In genomic region chr6:157822221-157823000, GRCh38 we compare ENCODE assay signal across 9 cellular contexts. TPM values are rescaled to one million over a fixed set of nuclear protein-coding genes. Genes with fewer than 3 reads are reported as not detected.
DNase-seq lines count a peak whose midpoint lies in the region; ATAC-seq, FAIRE-seq and TF ChIP-seq lines count a peak whose summit lies in the region.
"Had no signal": no experiment of that assay in that cellular context is flagged by ENCODE, and none has a peak within 500 bp of the region (broad histone marks: within the 10 kb centered on the region; RNA-seq: fewer than 3 reads in every experiment).

No MANE protein-coding gene starts in this region.

- FAIRE-seq in endothelial cell of umbilical vein (lab: Jason Lieb, UNC), result no peak
- FAIRE-seq: colon had no signal

- H3K4me3 ChIP-seq in AG09309 (ENCODE audit: control insufficient read depth, low read depth, low read length) (peak overlapping the region; percentile 30), H7 (ENCODE audit: insufficient read depth, low read depth, low read length) (peak overlapping the region; percentile 84), endothelial cell of umbilical vein (replicated peaks in 1 of 3; ENCODE audit: insufficient read depth in 1 of 3, low read depth in 1 of 3, low read length in 3 of 3) (peak overlapping the region in 2 of 3 experiments; percentile 27 to 42)
- no peak overlapping the region for H3K4me3 ChIP-seq in naive thymus-derived CD4-positive, alpha-beta T cell (ENCODE audit: low read length)

- H3K4me1 ChIP-seq in endothelial cell of umbilical vein (ENCODE audit: control insufficient read depth, extremely low read depth, insufficient read depth, low read length), result peaks cover 32% of the 10 kb centered on the region
- peaks cover 9 to 16% of the 10 kb centered on the region in 2 donors for H3K4me1 ChIP-seq in naive thymus-derived CD4-positive, alpha-beta T cell (ENCODE audit: control insufficient read depth in 2 of 2, insufficient read depth in 2 of 2, low read length in 2 of 2)

- H3K27ac ChIP-seq in endothelial cell of umbilical vein (ENCODE audit: insufficient read depth, low read depth, low read length), result peak overlapping the region; percentile 55
- H3K27ac ChIP-seq in naive thymus-derived CD4-positive, alpha-beta T cell (ENCODE audit: low read depth, low read length), result peak overlapping the region; percentile 81

- H3K36me3 ChIP-seq in H7 (replicated peaks; ENCODE audit: control insufficient read depth, insufficient read depth, low read length) (no peaks in the 10 kb centered on the region), endothelial cell of umbilical vein (ENCODE audit: control insufficient read depth in 2 of 2, extremely low read depth in 1 of 2, insufficient read depth in 2 of 2, low read length in 2 of 2) (no peaks in the 10 kb centered on the region)
- H3K36me3 ChIP-seq in naive thymus-derived CD4-positive, alpha-beta T cell (ENCODE audit: control insufficient read depth in 2 of 3, insufficient read depth in 3 of 3, low read length in 3 of 3), result no peaks in the 10 kb centered on the region

- TSS peak; percentile 27 for BruUV-seq in endothelial cell of umbilical vein (replicated peaks; lab: Mats Ljungman, UMichigan)

- dilution Hi-C loops in endothelial cell of umbilical vein (cut with MboI; ENCODE audit: extremely low pct_ligation_motif_present, low sequenced_read_pairs), result no loop called here

- H3K9me1 ChIP-seq in endothelial cell of umbilical vein (replicated peaks; ENCODE audit: control insufficient read depth, extremely low read depth, insufficient read depth, low read length), result no peaks in the 10 kb centered on the region

- peaks cover 0 to 5% (median 0%) of the 10 kb centered on the region in 11 donors for H3K9me3 Mint-ChIP-seq in naive thymus-derived CD4-positive, alpha-beta T cell

- H3K4me1 Mint-ChIP-seq in naive thymus-derived CD4-positive, alpha-beta T cell, result peaks cover 15 to 67% (median 55%) of the 10 kb centered on the region in 7 donors

- no peak for DNase-seq in AG09309 (ENCODE audit: low read depth)
- DNase-seq in H7, result no peak
- DNase-seq in activated CD4-positive, alpha-beta T cell treated with anti-CD3 and anti-CD28 coated beads for 1 hour, result peak; percentile 24
- DNase-seq in endothelial cell of umbilical vein (ENCODE audit: low read depth, low spot score), result peak; percentile 24
- DNase-seq in naive thymus-derived CD4-positive, alpha-beta T cell, result peak in 7 of 9 donors; percentile 20 to 48 (median 37)
- no peak for DNase-seq in MV-4-11 (lab: John Stamatoyannopoulos, UW)
- no peak for DNase-seq in NCI-H748 treated with DMSO at 0.1 percent for 48 hours (lab: John Stamatoyannopoulos, UW)
- DNase-seq in NK-92 (lab: John Stamatoyannopoulos, UW; ENCODE audit: unreplicated experiment), result no peak

- CTCF ChIA-PET in endothelial cell of umbilical vein (lab: Charles Lee), result interaction anchor here (0.7 to 2.2 kb wide), 3 partner anchors 12 to 66 kb away, joined by 3 to 11 read pairs (median 4); no protein-coding TSS in a partner anchor
- CTCF ChIA-PET in naive thymus-derived CD4-positive, alpha-beta T cell (lab: Charles Lee), result interaction anchor here (0.7 to 1.0 kb wide), 2 partner anchors 55 to 66 kb away, joined by 3 to 4 read pairs; no protein-coding TSS in a partner anchor

- TF ChIP-seq POLR2A in endothelial cell of umbilical vein (IDR thresholded peaks at IDR 0.05; ENCODE audit: low read depth, low read length), result no peak

- peak overlapping the region; percentile 58 for H3K4me2 ChIP-seq in endothelial cell of umbilical vein (ENCODE audit: insufficient read depth, low read length)

- ATAC-seq in naive thymus-derived CD4-positive, alpha-beta T cell, result peak; percentile 28

- no peaks in the 10 kb centered on the region for H4K20me1 ChIP-seq in endothelial cell of umbilical vein (replicated peaks; ENCODE audit: control insufficient read depth, extremely low read depth, insufficient read depth, low read length)

- TF ChIP-seq CTCF in AG09309 (IDR thresholded peaks at IDR 0.05; ENCODE audit: control insufficient read depth, insufficient read depth, low read depth, low read length, missing control alignments), result no peak
- TF ChIP-seq CTCF in endothelial cell of umbilical vein (IDR thresholded peaks at IDR 0.05; ENCODE audit: extremely low read depth in 1 of 2, insufficient read depth in 1 of 2, low read depth in 1 of 2, low read length in 2 of 2), result no peak

- POLR2A ChIA-PET in endothelial cell of umbilical vein (lab: Charles Lee), result no interaction called here
- POLR2A ChIA-PET in naive thymus-derived CD4-positive, alpha-beta T cell (lab: Charles Lee), result interaction anchor here (0.8 to 1.1 kb wide), 6 partner anchors 10 to 70 kb away, joined by 3 to 4 read pairs (median 3); no protein-coding TSS in a partner anchor

- intact Hi-C loops in endothelial cell of umbilical vein (cut with micrococcal nuclease), result loop anchor here (5.0 kb wide), 1 partner anchor 245 kb away; no protein-coding TSS in a partner anchor
- intact Hi-C loops in naive thymus-derived CD4-positive, alpha-beta T cell (cut with micrococcal nuclease), result loop anchor here (1.0 to 10.0 kb wide), 7 partner anchors 8 to 1220 kb away; partner anchors contain the start of genes GTF2H5 (in 2 of the 2), SERAC1 (in 2 of the 2), SYNJ2 (in 1 of the 2) and TAGAP (in 1 of the 2)

- no peaks in the 10 kb centered on the region for H3K9me3 ChIP-seq in endothelial cell of umbilical vein (replicated peaks; ENCODE audit: control insufficient read depth, insufficient read depth, low read length)
- no peaks in the 10 kb centered on the region for H3K9me3 ChIP-seq in naive thymus-derived CD4-positive, alpha-beta T cell (ENCODE audit: control insufficient read depth in 2 of 3, low read length in 3 of 3)

- peak overlapping the region; percentile 73 for H3K9ac ChIP-seq in endothelial cell of umbilical vein (replicated peaks; ENCODE audit: extremely low read depth, insufficient read depth, low read length)

- peak overlapping the region; percentile 77 for H2AFZ ChIP-seq in endothelial cell of umbilical vein (ENCODE audit: low read depth, low read length)

- peak overlapping the region; percentile 57 to 95 (median 75) for H3K4me3 Mint-ChIP-seq in naive thymus-derived CD4-positive, alpha-beta T cell

- H3K79me2 ChIP-seq in endothelial cell of umbilical vein (ENCODE audit: control insufficient read depth, insufficient read depth, low read length), result peaks cover 31% of the 10 kb centered on the region

- H3K27me3 ChIP-seq in H7 (ENCODE audit: control insufficient read depth, insufficient read depth, low read length) (no peaks in the 10 kb centered on the region), endothelial cell of umbilical vein (ENCODE audit: control insufficient read depth in 2 of 2, insufficient read depth in 2 of 2, low read length in 2 of 2) (no peaks in the 10 kb centered on the region)
- H3K27me3 ChIP-seq in naive thymus-derived CD4-positive, alpha-beta T cell (ENCODE audit: control insufficient read depth in 2 of 2, insufficient read depth in 2 of 2, low read length in 2 of 2), result no peaks in the 10 kb centered on the region

- peaks cover 0 to 45% (median 0%) of the 10 kb centered on the region in 5 donors for H3K27me3 Mint-ChIP-seq in naive thymus-derived CD4-positive, alpha-beta T cell

- peak overlapping the region; percentile 53 to 99 (median 92) for H3K27ac Mint-ChIP-seq in naive thymus-derived CD4-positive, alpha-beta T cell

- H3K36me3 Mint-ChIP-seq in naive thymus-derived CD4-positive, alpha-beta T cell, result peaks cover 0 to 5% (median 0%) of the 10 kb centered on the region in 5 donors

TF ChIP-seq in endothelial cell of umbilical vein, 7 proteins besides CTCF, POLR2A, EP300 and RAD21:
- TF ChIP-seq POLR2AphosphoS5 (IDR thresholded peaks at IDR 0.05; ENCODE audit: insufficient read depth, low read depth, low read length) (no peak), EZH2 (IDR thresholded peaks at IDR 0.05; ENCODE audit: borderline replicate concordance, low read depth, low read length, severe bottlenecking) (no peak)

RNA-seq across cellular contexts. Expression of gene SNX9, which starts 0.6 kb away (rescaled TPM):
- total RNA-seq in H7 (2014; rRNA removed; shearing (Covaris generic)), result 35.9 and 36.1 TPM in 2 replicates
- total RNA-seq in endothelial cell of umbilical vein, result 51.4 and 54.5 TPM in 2 replicates
- polyA plus RNA-seq in endothelial cell of umbilical vein, result 22.7 and 27.5 TPM in 2 replicates
- polyA plus RNA-seq in endothelial cell of umbilical vein (2011; cell fraction: cytosol; rRNA removed), result 37.3 and 40.2 TPM in 2 replicates
- polyA plus RNA-seq in endothelial cell of umbilical vein (2011; cell fraction: nucleus; rRNA removed), result 54.5 and 56.3 TPM in 2 replicates
- 32.2 and 32.5 TPM in 2 replicates for polyA plus RNA-seq in endothelial cell of umbilical vein (2012)
- 27.5 and 29.1 TPM in 2 replicates for polyA minus RNA-seq in endothelial cell of umbilical vein
- polyA minus RNA-seq in endothelial cell of umbilical vein (2011; cell fraction: cytosol; rRNA and poly(A)+ RNA removed), result 12.6 TPM
- 25.7 and 25.8 TPM in 2 replicates for polyA minus RNA-seq in endothelial cell of umbilical vein (2011; cell fraction: nucleus; rRNA and poly(A)+ RNA removed)
- total RNA-seq in naive thymus-derived CD4-positive, alpha-beta T cell, result 10 to 100 TPM; 13.4 to 39.2 (median 36.4) TPM
- 10 to 100 TPM; 23.8 to 51.5 TPM for polyA plus RNA-seq in naive thymus-derived CD4-positive, alpha-beta T cell

Comparison
In these comparisons a context has a peak if more than half of its experiments do, and no peak if none do; other contexts are left out.
1. DNase-seq: peak in activated CD4-positive, alpha-beta T cell treated with anti-CD3 and anti-CD28 coated beads for 1 hour (single experiment), endothelial cell of umbilical vein (single experiment) and naive thymus-derived CD4-positive, alpha-beta T cell (7 of 9); none in AG09309 (single experiment), H7 (single experiment), MV-4-11 (single experiment), NCI-H748 treated with DMSO at 0.1 percent for 48 hours (single experiment) and NK-92 (single experiment).